ENCODE assay signal across 11 cellular contexts in the genomic region with DNA sequence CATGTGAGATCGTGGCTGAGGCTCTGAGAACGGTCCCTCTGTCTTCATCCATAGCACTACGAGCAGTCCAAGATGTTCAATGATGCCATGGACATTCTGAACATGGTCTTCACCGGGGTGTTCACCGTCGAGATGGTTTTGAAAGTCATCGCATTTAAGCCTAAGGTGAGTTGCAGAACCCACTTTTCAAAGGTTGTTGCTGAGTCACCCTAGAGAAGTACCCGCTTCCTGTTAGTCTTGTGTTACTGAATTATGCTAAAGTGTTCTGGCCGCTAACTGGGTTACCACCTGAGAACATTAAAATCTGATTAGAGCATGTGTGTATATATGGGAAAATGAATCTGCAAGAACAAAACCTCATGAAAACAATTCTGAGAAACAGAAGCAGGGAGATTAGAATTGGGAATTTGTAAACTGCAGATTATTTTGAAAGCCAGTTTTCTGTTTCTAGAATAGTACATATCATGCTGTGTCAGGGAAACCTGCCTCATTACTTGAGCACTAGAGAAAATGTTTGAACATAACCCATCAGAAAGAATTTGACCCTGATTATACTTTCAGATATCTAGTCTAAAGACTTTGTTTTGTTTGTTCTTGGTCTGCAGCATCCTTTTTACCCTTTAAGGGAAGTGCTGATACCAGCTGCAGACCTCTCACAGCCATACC.
DNase-seq lines count a peak whose midpoint lies in the region; ATAC-seq and TF ChIP-seq lines count a peak whose summit lies in the region.
"Had no signal": no experiment of that assay in that cellular context is flagged by ENCODE, and none has a peak within 500 bp of the region (broad histone marks: within the 10 kb centered on the region; RNA-seq: fewer than 3 reads in every experiment).

No MANE protein-coding gene starts in this region.

- peak overlapping the region; percentile 19; the same call in 1 of the 2 replicates for H3K4me2 ChIP-seq in MM.1S (ENCODE audit: low read depth, low read length)

- peak overlapping the region; percentile 30; the same call in 1 of the 2 replicates for H3K27ac ChIP-seq in MM.1S (ENCODE audit: low read length)
- H3K27ac ChIP-seq in lower lobe of right lung, result peak overlapping the region; percentile 51
- H3K27ac ChIP-seq: foreskin keratinocyte, vagina had no signal

- ATAC-seq in lower lobe of right lung, result peak; percentile 22 to 76
- no peak for ATAC-seq in HG03025 (IDR thresholded peaks at IDR 0.05; ENCODE audit: low FRiP score, unreplicated experiment)
- no peak for ATAC-seq in HG03045 (IDR thresholded peaks at IDR 0.05; ENCODE audit: unreplicated experiment)
- ATAC-seq: foreskin keratinocyte had no signal

- H3K79me2 ChIP-seq in MM.1S (ENCODE audit: low read length), result no peaks in the 10 kb centered on the region

- H3K9me3 ChIP-seq in MM.1S (replicated peaks; ENCODE audit: insufficient read depth, low read length) (no peaks in the 10 kb centered on the region), lower lobe of right lung (no peaks in the 10 kb centered on the region)
- H3K9me3 ChIP-seq: vagina had no signal

- no peak overlapping the region for H3K9ac ChIP-seq in MM.1S (ENCODE audit: low read length)

- TF ChIP-seq CTCF in MM.1S (IDR thresholded peaks at IDR 0.05; ENCODE audit: low read length) (no peak), lower lobe of right lung (IDR thresholded peaks at IDR 0.05) (no peak)

- H3F3A ChIP-seq in MM.1S (ENCODE audit: insufficient read depth, low read length), result peaks cover 8% of the 10 kb centered on the region; the same call in 1 of the 2 replicates

- H3K4me3 ChIP-seq in MM.1S (ENCODE audit: low read length) (no peak overlapping the region), lower lobe of right lung (no peak overlapping the region)
- H3K4me3 ChIP-seq: vagina had no signal

- intact Hi-C loops in lower lobe of right lung (cut with DNase I), result no loop called here
- intact Hi-C loops in posterior vena cava (cut with DNase I), result no loop called here

- H3K4me1 ChIP-seq in MM.1S (ENCODE audit: low read length) (peaks cover 13% of the 10 kb centered on the region), lower lobe of right lung (peaks cover 29% of the 10 kb centered on the region)
- H3K4me1 ChIP-seq: foreskin keratinocyte, vagina had no signal

- H2AFZ ChIP-seq in MM.1S (ENCODE audit: low read length), result peak overlapping the region; percentile 29; the same call in 1 of the 2 replicates

- H4K20me1 ChIP-seq in MM.1S (ENCODE audit: insufficient read depth, low read length), result no peaks in the 10 kb centered on the region

- no peaks in the 10 kb centered on the region for H3K9me2 ChIP-seq in MM.1S (replicated peaks; ENCODE audit: insufficient read depth, low read length)

- DNase-seq in NK-92 treated with Interleukin-12 subunit alpha and Interleukin-12 subunit beta, amount 100 ng/mL, for 24 hours (lab: John Stamatoyannopoulos, UW), result peak; percentile 21
- DNase-seq in NK-92 (lab: John Stamatoyannopoulos, UW; ENCODE audit: unreplicated experiment) (no peak), GM19240 (ENCODE audit: insufficient read length, low spot score) (peak; percentile 33), MM.1S (peak; percentile 68), lower lobe of right lung (no peak), posterior vena cava (ENCODE audit: low spot score) (no peak)
- DNase-seq: foreskin keratinocyte, NCI-H187 treated with DMSO at 0.1 percent for 48 hours had no signal

- H3K27me3 ChIP-seq in MM.1S (replicated peaks; ENCODE audit: insufficient read depth, low read length), result no peaks in the 10 kb centered on the region
- no peaks in the 10 kb centered on the region for H3K27me3 ChIP-seq in lower lobe of right lung (ENCODE audit: low read depth)
- H3K27me3 ChIP-seq: foreskin keratinocyte, vagina had no signal

- H3K36me3 ChIP-seq in MM.1S (replicated peaks; ENCODE audit: insufficient read depth, low read length), result no peaks in the 10 kb centered on the region
- H3K36me3 ChIP-seq in lower lobe of right lung, result peaks cover 5% of the 10 kb centered on the region
- H3K36me3 ChIP-seq: vagina had no signal

Comparison
In these comparisons a context has a peak if more than half of its experiments do, and no peak if none do; other contexts are left out.
1. DNase-seq: peak in NK-92 treated with Interleukin-12 subunit alpha and Interleukin-12 subunit beta, amount 100 ng/mL, for 24 hours (single experiment), GM19240 (single experiment) and MM.1S (single experiment); none in NK-92 (single experiment), lower lobe of right lung (single experiment) and posterior vena cava (single experiment).
2. ATAC-seq: peak in lower lobe of right lung (2 of 2); none in HG03025 (single experiment) and HG03045 (single experiment).